In genomic region chr22:38506118-38506962, GRCh38 we compare ENCODE assay signal across 8 cellular contexts. TPM values are rescaled to one million over a fixed set of nuclear protein-coding genes. Genes with fewer than 3 reads are reported as not detected.
DNase-seq lines count a peak whose midpoint lies in the region; ATAC-seq and TF ChIP-seq lines count a peak whose summit lies in the region.

Gene DDX17, minus strand, starts transcription at chr22:38506311.

- peak within 1 kb of the TSS; percentile 99 for H3K9ac ChIP-seq in Karpas-422 (ENCODE audit: low read length)

- H3K27me3 ChIP-seq in Karpas-422 (ENCODE audit: low read length) (no peaks in the 10 kb centered on the region), esophagus squamous epithelium (no peaks in the 10 kb centered on the region)

- H3K27ac ChIP-seq in Karpas-422 (ENCODE audit: low read length) (peak within 1 kb of the TSS; percentile 91), esophagus squamous epithelium (peak within 1 kb of the TSS; percentile 100)

- peak; percentile 82 for ATAC-seq in GM21825 (IDR thresholded peaks at IDR 0.05; ENCODE audit: unreplicated experiment)

- TF ChIP-seq POLR2A in esophagus squamous epithelium (IDR thresholded peaks at IDR 0.05) = peak in 3 of 4 donors; percentile 38 to 56 (median 55)

- peak within 1 kb of the TSS; percentile 84 for H3K4me2 ChIP-seq in Karpas-422 (ENCODE audit: low read depth, low read length, poor library complexity, severe bottlenecking)

- H3K9me2 ChIP-seq in Karpas-422 (replicated peaks; ENCODE audit: insufficient read depth, low read length) = no peaks in the 10 kb centered on the region

- peak in 3 of 6 experiments; percentile 18 to 35 (median 34) for TF ChIP-seq CTCF in esophagus squamous epithelium (IDR thresholded peaks at IDR 0.05)

- peaks cover 36% of the 10 kb centered on the region for H3K36me3 ChIP-seq in Karpas-422 (ENCODE audit: insufficient read depth, low read length)
- peaks cover 0 to 18% (median 0%) of the 10 kb centered on the region in 3 donors for H3K36me3 ChIP-seq in esophagus squamous epithelium

- DNase-seq in DMS79 treated with DMSO at 0.1 percent for 48 hours (lab: John Stamatoyannopoulos, UW) (peak; percentile 87), Karpas-422 (peak; percentile 98), RKO (ENCODE audit: low spot score) (peak; percentile 94), activated T-helper 1 cell treated with Interleukin-2 at 50 U/mL for 16 hours (ENCODE audit: low read depth) (peak; percentile 89), esophagus squamous epithelium (lab: John Stamatoyannopoulos, UW) (peak; percentile 87), myocyte (ENCODE audit: low read depth) (peak; percentile 96)
- peak; percentile 86 for DNase-seq in stimulated activated CD8-positive, alpha-beta memory T cell treated with anti-CD3 and anti-CD28 coated beads, Interleukin-7, amount 100 ng/mL, for 48 hours (ENCODE audit: extremely low read depth in 1 of 2, low read depth in 1 of 2)

- WGBS in esophagus squamous epithelium, 2 donors = 0% methylated on average over 41 to 62 of the region's 83 CpGs

- peaks cover 48% of the 10 kb centered on the region for H3K79me2 ChIP-seq in Karpas-422 (ENCODE audit: low read length)

- peak within 1 kb of the TSS; percentile 79 for H3K4me3 ChIP-seq in Karpas-422 (ENCODE audit: low read length)
- H3K4me3 ChIP-seq in esophagus squamous epithelium = peak within 1 kb of the TSS; percentile 82 to 98 (median 90)

- H3K9me3 ChIP-seq in Karpas-422 (ENCODE audit: low read length) (no peaks in the 10 kb centered on the region), esophagus squamous epithelium (no peaks in the 10 kb centered on the region)

- H3K4me1 ChIP-seq in Karpas-422 (ENCODE audit: low read length) (peaks cover 38% of the 10 kb centered on the region), esophagus squamous epithelium (peaks cover 27 to 44% (median 28%) of the 10 kb centered on the region in 3 donors)

- intact Hi-C loops in esophagus squamous epithelium (cut with DNase I) = no loop called here

- peak within 1 kb of the TSS; percentile 82 for H2AFZ ChIP-seq in Karpas-422 (ENCODE audit: low read length)

- H4K20me1 ChIP-seq in Karpas-422 (ENCODE audit: insufficient read depth, low read depth, low read length) = peaks cover 26% of the 10 kb centered on the region

RNA-seq across cellular contexts. Expression of gene DDX17, which starts in this region (rescaled TPM):
- total RNA-seq in Karpas-422 (2014; rRNA removed; shearing (Covaris generic); ENCODE audit: low replicate concordance) = 465 and 736 TPM in 2 replicates
- total RNA-seq in esophagus squamous epithelium (100 to 1,000 TPM; 164 to 498 (median 214) TPM), myocyte (393 and 559 TPM in 2 replicates)
- polyA plus RNA-seq in myocyte (2012) = 180 TPM

Comparison
In these comparisons a context has a peak if more than half of its experiments do, and no peak if none do; other contexts are left out.
1. Peak in every context shown above with its lines: DNase-seq, ATAC-seq, H3K4me3 ChIP-seq and H3K27ac ChIP-seq.